ENCODE assay signal across 25 cellular contexts in the genomic region with DNA sequence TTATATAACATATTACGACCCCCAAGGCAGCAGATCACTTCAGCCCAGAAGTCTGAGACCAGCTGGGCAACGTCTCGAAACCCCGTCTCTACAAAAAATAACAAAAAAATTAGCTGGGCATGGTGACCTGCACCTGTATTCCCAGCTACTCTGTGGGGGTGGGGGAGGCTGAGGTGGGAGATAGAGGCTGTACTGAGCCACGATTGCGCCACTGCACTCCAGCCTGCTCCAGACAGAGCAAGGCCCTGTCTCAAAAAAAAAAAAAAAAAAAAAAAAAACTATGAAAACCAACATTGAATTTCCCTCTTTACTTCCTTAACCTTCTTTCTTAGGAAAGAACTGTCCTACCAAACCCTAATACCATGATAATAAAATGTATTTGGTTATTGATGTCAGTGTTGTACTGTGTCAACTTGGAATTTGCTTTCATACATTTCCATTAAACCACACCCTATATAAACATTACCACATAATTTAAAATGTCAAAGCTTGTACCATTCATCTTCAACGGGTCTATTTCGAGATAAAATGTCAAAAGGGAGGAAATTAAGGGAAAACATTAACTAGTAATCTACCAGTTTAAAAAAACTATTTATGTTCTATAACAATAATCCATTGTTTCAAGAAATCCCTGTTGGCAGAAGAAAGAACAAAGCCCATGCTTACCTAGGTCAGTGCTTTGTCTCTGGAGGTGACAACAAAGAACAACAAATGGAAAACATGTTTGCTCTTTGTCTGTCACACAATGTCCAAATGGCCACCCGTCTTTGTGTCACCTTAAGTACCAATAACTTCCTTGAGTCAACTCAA. TPM values are rescaled to one million over a fixed set of nuclear protein-coding genes. Genes with fewer than 3 reads are reported as not detected.
DNase-seq lines count a peak whose midpoint lies in the region; ATAC-seq, FAIRE-seq and TF ChIP-seq lines count a peak whose summit lies in the region.
"Had no signal": no experiment of that assay in that cellular context is flagged by ENCODE, and none has a peak within 500 bp of the region (broad histone marks: within the 10 kb centered on the region; RNA-seq: fewer than 3 reads in every experiment).

No MANE protein-coding gene starts in this region.

- peak; percentile 37 for DNase-seq in HuH-7 (ENCODE audit: low spot score)
- peak; percentile 41 to 69 (median 57) for DNase-seq in mucosa of descending colon
- no peak for DNase-seq in stimulated activated CD4-positive, alpha-beta T cell treated with anti-CD3 and anti-CD28 coated beads, Interleukin-1b, Interleukin-23, amount 100 ng/mL, for 48 hours
- no peak for DNase-seq in kidney
- no peak for DNase-seq in G401 (ENCODE audit: low spot score)
- DNase-seq: activated CD8-positive, alpha-beta T cell treated with anti-CD3 and anti-CD28 coated beads, Interleukin-2, amount 10 ng/mL, durations not matched to agents 7 days and 5 days; activated naive CD4-positive, alpha-beta T cell treated with anti-CD3 and anti-CD28 coated beads, Interleukin-2, amount 10 ng/mL, durations not matched to agents 7 days and 5 days; activated T-cell treated with anti-CD3 and anti-CD28 coated beads, Interleukin-2, amount 50 U/mL, for 4 hours; aorta; C1 segment of cervical spinal cord; cerebellar nuclear complex; Karpas-422; mammary epithelial cell; naive thymus-derived CD8-positive, alpha-beta T cell; NCI-H1048; NCI-H510A treated with DMSO at 0.1 percent for 48 hours; stimulated activated CD4-positive, alpha-beta T cell treated with anti-CD3 and anti-CD28 coated beads, Interleukin-2, amount 100 ng/mL, for 24 hours; stimulated activated naive B cell treated with anti-CD40 and anti-IgM and Interleukin-4, amounts not matched to agents 10 μg/mL and 1 μg/mL and 100 μg/mL, for 72 hours; T1000 had no signal

- H3K4me3 ChIP-seq in mucosa of descending colon (no peak overlapping the region), kidney (ENCODE audit: low read length in 2 of 2) (no peak overlapping the region)

- H3K27ac ChIP-seq in 22Rv1 (0 out of 2 replicates have a peak overlapping the region, but pooled peaks have one; percentile 5), kidney (ENCODE audit: low read depth in 2 of 2, low read length in 2 of 2) (no peak overlapping the region)

- in situ Hi-C loops in G401 (cut with HindIII; ENCODE audit: low sequenced_read_pairs): no loop called here

- no peak overlapping the region for H3K9ac ChIP-seq in kidney (ENCODE audit: low read length in 2 of 2)

- H3K4me1 ChIP-seq in mucosa of descending colon (ENCODE audit: low read depth) (peaks cover 21% of the 10 kb centered on the region), kidney (ENCODE audit: control insufficient read depth in 1 of 2, insufficient read depth in 1 of 2, low read depth in 1 of 2, low read length in 2 of 2) (no peaks in the 10 kb centered on the region)

- FAIRE-seq in colon (lab: Jason Lieb, UNC) (peak; percentile 94), kidney (lab: Jason Lieb, UNC) (no peak)
- FAIRE-seq: H1, islet of Langerhans had no signal

- TF ChIP-seq CTCF in 22Rv1 (IDR thresholded peaks at IDR 0.05): no peak
- no peak for TF ChIP-seq CTCF in mucosa of descending colon (IDR thresholded peaks at IDR 0.05)
- no peak for TF ChIP-seq CTCF in kidney (IDR thresholded peaks at IDR 0.05; ENCODE audit: borderline replicate concordance, extremely low read depth, insufficient read depth)

- ATAC-seq in mucosa of descending colon: peak; percentile 88
- no peak for ATAC-seq in GM21529 (IDR thresholded peaks at IDR 0.05; ENCODE audit: unreplicated experiment)
- ATAC-seq: activated CD4-positive, CD25-positive, alpha-beta regulatory T cell treated with anti-CD3 and anti-CD28 coated beads, Interleukin-2, amount 50 U/mL, for 24 hours; activated CD8-positive, alpha-beta T cell treated with anti-CD3 and anti-CD28 coated beads, Interleukin-2, amount 10 ng/mL, durations not matched to agents 7 days and 5 days; activated T-cell treated with anti-CD3 and anti-CD28 coated beads, Interleukin-2, amount 50 U/mL, for 4 hours; naive thymus-derived CD8-positive, alpha-beta T cell; stimulated activated naive B cell treated with anti-CD40 and anti-IgM and Interleukin-4, amounts not matched to agents 10 μg/mL and 1 μg/mL and 100 μg/mL, for 72 hours had no signal

- H3K9me3 ChIP-seq in mucosa of descending colon (no peaks in the 10 kb centered on the region), kidney (ENCODE audit: control insufficient read depth in 1 of 2, low read length in 2 of 2) (no peaks in the 10 kb centered on the region)

- H3K36me3 ChIP-seq in mucosa of descending colon (ENCODE audit: low read depth) (no peaks in the 10 kb centered on the region), kidney (ENCODE audit: control insufficient read depth in 1 of 2, insufficient read depth in 2 of 2, low read length in 2 of 2) (no peaks in the 10 kb centered on the region)

- intact Hi-C loops in mucosa of descending colon (cut with DNase I, micrococcal nuclease): no loop called here
- intact Hi-C loops in kidney (cut with DNase I): no loop called here

RNA-seq across cellular contexts. Expression of gene GALNT4, which starts 17.4 kb away (rescaled TPM):
- total RNA-seq in mucosa of descending colon (10 to 100 TPM; 19.3 to 49.6 (median 41.9) TPM), kidney (14.4 TPM)
- polyA plus RNA-seq in kidney (ENCODE audit: insufficient read depth, low read depth, low replicate concordance): 2.6 TPM
- 18.1 and 23.3 TPM in 2 replicates for total RNA-seq in G401 (2014; rRNA removed; shearing (Covaris generic))

RNA-seq across cellular contexts. Expression of gene POC1B, which starts 18.6 kb away (rescaled TPM):
- total RNA-seq in mucosa of descending colon (10 to 100 TPM; 20.3 to 24.5 (median 24.1) TPM), kidney (16.7 TPM)
- 11.7 TPM for polyA plus RNA-seq in kidney (ENCODE audit: insufficient read depth, low read depth, low replicate concordance)
- 58.7 and 72.0 TPM in 2 replicates for total RNA-seq in G401 (2014; rRNA removed; shearing (Covaris generic))

Comparison
In these comparisons a context has a peak if more than half of its experiments do, and no peak if none do; other contexts are left out.
1. DNase-seq: peak in HuH-7 (single experiment) and mucosa of descending colon (3 of 3); none in stimulated activated CD4-positive, alpha-beta T cell treated with anti-CD3 and anti-CD28 coated beads, Interleukin-1b, Interleukin-23, amount 100 ng/mL, for 48 hours (single experiment), kidney (single experiment) and G401 (single experiment).